Comparison of ENCODE assay signal across 8 cellular contexts in genomic region chr10:12448729-12449391, GRCh38.
DNase-seq lines count a peak whose midpoint lies in the region; ATAC-seq lines count a peak whose summit lies in the region.

No MANE protein-coding gene starts in this region.

- peak; percentile 70 for ATAC-seq in HG02588 (IDR thresholded peaks at IDR 0.05; ENCODE audit: unreplicated experiment)

- DNase-seq in GM04503 (ENCODE audit: low read depth) (peak; percentile 34), NOMO-1 (lab: John Stamatoyannopoulos, UW; ENCODE audit: unreplicated experiment in 2 of 2) (peak; percentile 69 to 92), fibroblast of peridontal ligament (ENCODE audit: extremely low read depth) (peak; percentile 67), 8988T (no peak), NCI-H1105 (lab: John Stamatoyannopoulos, UW) (no peak)
- DNase-seq in activated CD8-positive, alpha-beta memory T cell treated with anti-CD3 and anti-CD28 coated beads, Interleukin-2, amount 50 U/mL, for 24 hours (ENCODE audit: extremely low read depth), result peak; percentile 49
- DNase-seq in stimulated activated CD4-positive, alpha-beta T cell treated with anti-CD3 and anti-CD28 coated beads, Interleukin-4, amount 100 ng/mL, for 48 hours (ENCODE audit: low read depth in 2 of 2), result peak; percentile 38 to 66

Comparison
In these comparisons a context has a peak if more than half of its experiments do, and no peak if none do; other contexts are left out.
1. DNase-seq: peak in GM04503 (single experiment), NOMO-1 (2 of 2), activated CD8-positive, alpha-beta memory T cell treated with anti-CD3 and anti-CD28 coated beads, Interleukin-2, amount 50 U/mL, for 24 hours (single experiment), fibroblast of peridontal ligament (single experiment) and stimulated activated CD4-positive, alpha-beta T cell treated with anti-CD3 and anti-CD28 coated beads, Interleukin-4, amount 100 ng/mL, for 48 hours (2 of 2); none in 8988T (single experiment) and NCI-H1105 (single experiment).